In the genomic region with DNA sequence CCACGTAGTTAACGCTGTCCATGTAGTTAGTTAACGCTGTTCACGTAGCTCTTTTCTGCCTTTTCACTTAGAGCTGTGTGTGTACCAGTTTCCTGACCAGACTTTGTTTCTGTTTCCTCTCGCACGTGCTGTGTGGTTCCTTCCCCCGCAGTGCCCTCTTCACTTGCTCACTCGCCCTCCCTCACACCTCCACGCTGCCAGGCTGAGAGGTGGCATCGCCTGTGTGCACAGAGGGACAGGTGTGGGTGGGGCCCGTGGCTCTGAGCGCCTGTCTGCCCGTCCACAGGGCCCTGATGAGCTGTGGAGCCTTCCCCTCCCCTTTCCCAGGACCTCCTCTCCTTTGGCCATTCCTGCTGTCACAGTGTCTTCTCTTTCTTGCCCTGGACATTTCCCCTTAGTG, we compare ENCODE assay signal across 13 cellular contexts. TPM values are rescaled to one million over a fixed set of nuclear protein-coding genes. Genes with fewer than 3 reads are reported as not detected.
DNase-seq lines count a peak whose midpoint lies in the region; ATAC-seq and TF ChIP-seq lines count a peak whose summit lies in the region.
"Had no signal": no experiment of that assay in that cellular context is flagged by ENCODE, and none has a peak within 500 bp of the region (broad histone marks: within the 10 kb centered on the region; RNA-seq: fewer than 3 reads in every experiment).

No MANE protein-coding gene starts in this region.

- CTCF ChIA-PET in CD4-positive, alpha-beta T cell (lab: Charles Lee): no interaction called here

- 89 to 90% methylated on average over 13 of the region's 13 CpGs for WGBS in thyroid gland, 2 donors
- 95% methylated on average over 13 of the region's 13 CpGs for WGBS in mesenchymal stem cell

- POLR2A ChIA-PET in CD4-positive, alpha-beta T cell (lab: Charles Lee): interaction anchor here (0.8 kb wide), 1 partner anchor 13 kb away, joined by 3 read pairs; no protein-coding TSS in a partner anchor

- H4K91ac ChIP-seq in mesenchymal stem cell (ENCODE audit: low read length): no peak overlapping the region

- ATAC-seq in CD4-positive, alpha-beta T cell (ENCODE audit: poor library complexity): no peak
- ATAC-seq in activated T-helper 17 cell treated with anti-CD3 and anti-CD28 coated beads, Interleukin-2, amount 50 U/mL, for 72 hours (replicated peaks): no peak
- peak in 2 of 3 donors; percentile 59 to 70 for ATAC-seq in natural killer cell
- ATAC-seq: PC-3 had no signal

- H3K4ac ChIP-seq in mesenchymal stem cell (ENCODE audit: low read depth in 1 of 2, low read length in 2 of 2): no peak overlapping the region

- no peak overlapping the region for H3K4me3 Mint-ChIP-seq in CD4-positive, alpha-beta T cell
- H3K4me3 Mint-ChIP-seq in activated T-helper 17 cell treated with anti-CD3 and anti-CD28 coated beads, Interleukin-2, amount 50 U/mL, for 72 hours: no peak overlapping the region
- H3K4me3 Mint-ChIP-seq in natural killer cell: no peak overlapping the region
- H3K4me3 Mint-ChIP-seq: IgD-negative memory B cell had no signal

- no peaks in the 10 kb centered on the region for H3K4me1 ChIP-seq in thyroid gland
- peaks cover 2% of the 10 kb centered on the region for H3K4me1 ChIP-seq in mesenchymal stem cell (ENCODE audit: control insufficient read depth, insufficient read depth, low read depth, low read length)

- no peaks in the 10 kb centered on the region for H3K9me3 ChIP-seq in CD4-positive, alpha-beta T cell (ENCODE audit: control insufficient read depth, low read length)
- no peaks in the 10 kb centered on the region for H3K9me3 ChIP-seq in thyroid gland
- no peaks in the 10 kb centered on the region for H3K9me3 ChIP-seq in mesenchymal stem cell (ENCODE audit: control insufficient read depth, low read length)

- peaks cover 97% of the 10 kb centered on the region for H3K36me3 Mint-ChIP-seq in CD4-positive, alpha-beta T cell (ENCODE audit: low read depth)
- H3K36me3 Mint-ChIP-seq in activated T-helper 17 cell treated with anti-CD3 and anti-CD28 coated beads, Interleukin-2, amount 50 U/mL, for 72 hours (ENCODE audit: low read depth): peaks cover 100% of the 10 kb centered on the region
- H3K36me3 Mint-ChIP-seq in natural killer cell: peaks cover 7% of the 10 kb centered on the region

- peaks cover 54 to 61% of the 10 kb centered on the region in 2 donors for H3K36me3 ChIP-seq in thyroid gland
- peaks cover 64 to 97% of the 10 kb centered on the region in 2 experiments for H3K36me3 ChIP-seq in mesenchymal stem cell (ENCODE audit: control insufficient read depth in 1 of 2, insufficient read depth in 2 of 2, low read depth in 1 of 2, low read length in 2 of 2)

- H3K4me3 ChIP-seq in thyroid gland (replicated peaks in 1 of 3): no peak overlapping the region
- H3K4me3 ChIP-seq in mesenchymal stem cell (ENCODE audit: insufficient read depth in 1 of 2, low read depth in 1 of 2, low read length in 2 of 2): no peak overlapping the region

- peaks cover 22% of the 10 kb centered on the region for H3K4me1 Mint-ChIP-seq in CD4-positive, alpha-beta T cell (ENCODE audit: low read depth)
- peaks cover 9% of the 10 kb centered on the region for H3K4me1 Mint-ChIP-seq in activated T-helper 17 cell treated with anti-CD3 and anti-CD28 coated beads, Interleukin-2, amount 50 U/mL, for 72 hours
- H3K4me1 Mint-ChIP-seq in natural killer cell: peaks cover 22 to 34% of the 10 kb centered on the region in 2 donors

- H2BK120ac ChIP-seq in mesenchymal stem cell (ENCODE audit: low read depth, low read length): no peak overlapping the region

- H2BK12ac ChIP-seq in mesenchymal stem cell (ENCODE audit: low read length in 2 of 2): no peak overlapping the region

- H3K79me1 ChIP-seq in mesenchymal stem cell (replicated peaks; ENCODE audit: low read length, poor library complexity, severe bottlenecking): peaks cover 40% of the 10 kb centered on the region

- no peak overlapping the region for H2BK15ac ChIP-seq in mesenchymal stem cell (ENCODE audit: low read depth, poor library complexity, severe bottlenecking)

- intact Hi-C loops in CD4-positive, alpha-beta T cell (cut with DNase I, micrococcal nuclease): no loop called here
- intact Hi-C loops in natural killer cell (cut with micrococcal nuclease) (no loop called here), thyroid gland (cut with DNase I) (no loop called here)

- H3K23ac ChIP-seq in mesenchymal stem cell (ENCODE audit: low read length in 2 of 2): no peak overlapping the region

- no peak overlapping the region for H3K14ac ChIP-seq in mesenchymal stem cell (ENCODE audit: low read length in 2 of 2)

- H2BK5ac ChIP-seq in mesenchymal stem cell (ENCODE audit: low read depth, low read length, poor library complexity, severe bottlenecking): no peak overlapping the region

- peak overlapping the region; percentile 56 for H3K27ac Mint-ChIP-seq in CD4-positive, alpha-beta T cell
- H3K27ac Mint-ChIP-seq in activated T-helper 17 cell treated with anti-CD3 and anti-CD28 coated beads, Interleukin-2, amount 50 U/mL, for 72 hours: peak overlapping the region; percentile 39
- H3K27ac Mint-ChIP-seq in natural killer cell: peak overlapping the region; percentile 35 to 88
- H3K27ac Mint-ChIP-seq: IgD-negative memory B cell had no signal

- peak; percentile 47 for DNase-seq in activated CD8-positive, alpha-beta memory T cell treated with anti-CD3 and anti-CD28 coated beads for 24 hours
- no peak for DNase-seq in activated CD8-positive, alpha-beta memory T cell treated with anti-CD3 and anti-CD28 coated beads, Interleukin-2, amount 50 U/mL, for 4 hours
- DNase-seq in CD4-positive, alpha-beta T cell: no peak
- DNase-seq in natural killer cell (no peak), thyroid gland (no peak), globus pallidus (ENCODE audit: low spot score) (no peak), mesenchymal stem cell (no peak)
- DNase-seq: DND-41, GDM1, NCI-H2227 treated with DMSO at 0.1 percent for 48 hours, PC-3 had no signal

- no peaks in the 10 kb centered on the region for H3K9me3 Mint-ChIP-seq in CD4-positive, alpha-beta T cell
- H3K9me3 Mint-ChIP-seq in activated T-helper 17 cell treated with anti-CD3 and anti-CD28 coated beads, Interleukin-2, amount 50 U/mL, for 72 hours: no peaks in the 10 kb centered on the region
- H3K9me3 Mint-ChIP-seq in natural killer cell: no peaks in the 10 kb centered on the region
- H3K9me3 Mint-ChIP-seq: IgD-negative memory B cell had no signal

- TF ChIP-seq CTCF in CD4-positive, alpha-beta T cell (IDR thresholded peaks at IDR 0.05): no peak
- TF ChIP-seq CTCF in natural killer cell (IDR thresholded peaks at IDR 0.05) (no peak), thyroid gland (IDR thresholded peaks at IDR 0.05) (no peak)

- H3K9ac ChIP-seq in mesenchymal stem cell (ENCODE audit: low read length): no peak overlapping the region

- H2AK5ac ChIP-seq in mesenchymal stem cell (ENCODE audit: low read length, severe bottlenecking): no peak overlapping the region

- no peak for TF ChIP-seq POLR2A in thyroid gland (IDR thresholded peaks at IDR 0.05)

- H3K27ac ChIP-seq in CD4-positive, alpha-beta T cell (ENCODE audit: low read depth, low read length): no peak overlapping the region
- H3K27ac ChIP-seq in thyroid gland: no peak overlapping the region
- H3K27ac ChIP-seq in mesenchymal stem cell (ENCODE audit: low read length, poor library complexity, severe bottlenecking): no peak overlapping the region

- no peaks in the 10 kb centered on the region for H3K27me3 ChIP-seq in CD4-positive, alpha-beta T cell (ENCODE audit: control insufficient read depth, insufficient read depth, low read length)
- H3K27me3 ChIP-seq in thyroid gland: no peaks in the 10 kb centered on the region
- H3K27me3 ChIP-seq in mesenchymal stem cell (ENCODE audit: control insufficient read depth in 1 of 2, insufficient read depth in 1 of 2, low read length in 2 of 2): no peaks in the 10 kb centered on the region

- H3K4me2 ChIP-seq in mesenchymal stem cell (ENCODE audit: low read length, poor library complexity, severe bottlenecking): no peak overlapping the region

- H2AFZ ChIP-seq in mesenchymal stem cell (ENCODE audit: low read depth, low read length): no peak overlapping the region

- H4K8ac ChIP-seq in mesenchymal stem cell (ENCODE audit: low read length): no peak overlapping the region

- H3K27me3 Mint-ChIP-seq in CD4-positive, alpha-beta T cell: no peaks in the 10 kb centered on the region
- no peaks in the 10 kb centered on the region for H3K27me3 Mint-ChIP-seq in activated T-helper 17 cell treated with anti-CD3 and anti-CD28 coated beads, Interleukin-2, amount 50 U/mL, for 72 hours
- H3K27me3 Mint-ChIP-seq in natural killer cell (ENCODE audit: low read depth in 2 of 2): no peaks in the 10 kb centered on the region
- H3K27me3 Mint-ChIP-seq: IgD-negative memory B cell had no signal

- no peak overlapping the region for H3K18ac ChIP-seq in mesenchymal stem cell (ENCODE audit: low read depth in 1 of 2, low read length in 2 of 2)

RNA-seq across cellular contexts. Expression of gene WDR37, which starts 30.6 kb away (rescaled TPM):
- 10 to 100 TPM; 17.0 to 17.7 TPM for total RNA-seq in CD4-positive, alpha-beta T cell
- 10 to 100 TPM; 23.8 to 31.3 TPM for total RNA-seq in activated T-helper 17 cell treated with anti-CD3 and anti-CD28 coated beads, Interleukin-2, amount 50 U/mL, for 72 hours
- total RNA-seq in natural killer cell: 10 to 100 TPM; 56.3 to 59.6 (median 57.6) TPM
- total RNA-seq in thyroid gland: 10 to 100 TPM; 15.2 to 26.3 (median 16.4) TPM
- 18.0 TPM for polyA plus RNA-seq in mesenchymal stem cell (2013, experiment 1 of 2)
- polyA plus RNA-seq in mesenchymal stem cell (2013, experiment 2 of 2): 17.1 TPM

RNA-seq across cellular contexts. Expression of gene IDI1, which starts 37.9 kb away (rescaled TPM):
- total RNA-seq in CD4-positive, alpha-beta T cell: 100 to 1,000 TPM; 244 to 250 TPM
- 10 to 100 TPM; 59.0 to 87.9 TPM for total RNA-seq in activated T-helper 17 cell treated with anti-CD3 and anti-CD28 coated beads, Interleukin-2, amount 50 U/mL, for 72 hours
- 100 to 1,000 TPM; 156 to 229 (median 163) TPM for total RNA-seq in natural killer cell
- total RNA-seq in thyroid gland: 10 to 100 TPM; 39.0 to 67.2 (median 41.5) TPM
- 198 TPM for polyA plus RNA-seq in mesenchymal stem cell (2013, experiment 1 of 2)
- polyA plus RNA-seq in mesenchymal stem cell (2013, experiment 2 of 2): 211 TPM

Comparison
In these comparisons a context has a peak if more than half of its experiments do, and no peak if none do; other contexts are left out.
1. ATAC-seq: peak in natural killer cell (2 of 3); none in CD4-positive, alpha-beta T cell (single experiment) and activated T-helper 17 cell treated with anti-CD3 and anti-CD28 coated beads, Interleukin-2, amount 50 U/mL, for 72 hours (single experiment).
2. Peak in every context shown above with its lines, with median percentiles within 50 percentile points of each other: H3K27ac Mint-ChIP-seq.